9 cellular contexts compared by ENCODE assay signal in the genomic region with DNA sequence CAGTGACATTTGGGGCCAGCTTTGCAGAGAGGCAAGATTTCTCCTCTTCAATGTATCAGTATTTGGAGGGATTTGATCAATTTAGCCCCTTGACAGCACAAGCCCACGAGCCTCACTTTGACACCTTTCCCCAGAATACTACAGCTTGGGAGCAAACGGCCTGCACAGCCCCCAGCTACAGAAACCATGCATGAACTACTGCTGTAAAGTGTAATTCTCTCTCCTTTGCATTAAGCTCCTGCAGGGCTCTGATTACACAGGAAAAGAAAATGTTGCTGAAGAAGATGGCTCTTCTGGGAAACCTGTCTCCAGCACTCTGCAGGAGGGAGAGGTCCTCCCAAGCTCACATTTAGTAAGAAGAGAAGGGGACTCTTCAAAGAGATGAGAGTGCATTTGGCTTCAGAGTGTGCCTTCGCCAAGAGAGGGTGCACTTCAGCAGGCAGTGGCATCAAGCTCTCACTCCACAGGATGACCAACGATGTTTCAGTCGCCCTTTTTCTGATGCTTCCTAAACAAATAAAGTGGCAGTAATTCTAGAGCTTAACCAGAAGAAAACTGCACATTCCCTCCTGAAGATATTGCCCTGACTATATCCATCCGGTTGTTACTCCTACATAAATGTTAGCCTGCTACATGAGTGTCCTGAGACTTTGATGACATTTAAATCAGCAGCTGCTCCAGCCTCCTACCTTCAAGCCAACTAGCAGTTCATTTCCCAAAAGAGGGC.
DNase-seq lines count a peak whose midpoint lies in the region; ATAC-seq and TF ChIP-seq lines count a peak whose summit lies in the region.
"Had no signal": no experiment of that assay in that cellular context is flagged by ENCODE, and none has a peak within 500 bp of the region (broad histone marks: within the 10 kb centered on the region; RNA-seq: fewer than 3 reads in every experiment).

No MANE protein-coding gene starts in this region.

- H2BK120ac ChIP-seq in IMR-90 (ENCODE audit: low read depth, low read length), result peak overlapping the region; percentile 77

- H2AK5ac ChIP-seq in IMR-90 (ENCODE audit: low read depth, low read length), result peak overlapping the region; percentile 74

- H3K79me1 ChIP-seq in IMR-90 (ENCODE audit: low read depth in 1 of 2, low read length in 2 of 2), result no peaks in the 10 kb centered on the region

- peaks cover 20% of the 10 kb centered on the region for H3K4me1 Mint-ChIP-seq in activated T-helper 17 cell treated with anti-CD3 and anti-CD28 coated beads, Interleukin-2, amount 50 U/mL, for 72 hours
- peaks cover 2% of the 10 kb centered on the region for H3K4me1 Mint-ChIP-seq in glutamatergic neuron (ENCODE audit: low read depth, unreplicated experiment)

- 0 out of 2 replicates have a peak, but pooled peaks cover 3% of the 10 kb centered on the region for H3K9me1 ChIP-seq in IMR-90 (ENCODE audit: insufficient read depth, low read length)

- H4K20me1 ChIP-seq in DND-41 (ENCODE audit: insufficient read depth, low read length) (no peaks in the 10 kb centered on the region), IMR-90 (ENCODE audit: insufficient read depth, low read length) (no peaks in the 10 kb centered on the region)

- H3K9ac ChIP-seq in DND-41 (ENCODE audit: low read depth, low read length) (no peak overlapping the region), IMR-90 (ENCODE audit: low read depth, low read length) (no peak overlapping the region)

- H2BK20ac ChIP-seq in IMR-90 (ENCODE audit: low read depth, low read length), result peak overlapping the region; percentile 51; the same call in 1 of the 2 replicates

- peaks cover 7% of the 10 kb centered on the region for H3K9me3 Mint-ChIP-seq in activated T-helper 17 cell treated with anti-CD3 and anti-CD28 coated beads, Interleukin-2, amount 50 U/mL, for 72 hours
- H3K9me3 Mint-ChIP-seq in glutamatergic neuron (ENCODE audit: unreplicated experiment), result peaks cover 6% of the 10 kb centered on the region

- H3K27ac Mint-ChIP-seq in activated T-helper 17 cell treated with anti-CD3 and anti-CD28 coated beads, Interleukin-2, amount 50 U/mL, for 72 hours, result no peak overlapping the region
- H3K27ac Mint-ChIP-seq in glutamatergic neuron (ENCODE audit: unreplicated experiment), result no peak overlapping the region

- H3K9me3 ChIP-seq in DND-41 (ENCODE audit: insufficient read depth, low read length, severe bottlenecking) (no peaks in the 10 kb centered on the region), IMR-90 (ENCODE audit: control insufficient read depth, insufficient read depth, low read length) (no peaks in the 10 kb centered on the region), tibial artery (peaks cover 0 to 8% (median 3%) of the 10 kb centered on the region in 3 donors)
- H3K9me3 ChIP-seq: SJCRH30 had no signal

- WGBS in IMR-90 (ENCODE audit: extremely low coverage in 2 of 2, insufficient read length in 1 of 2), 2 experiments, result 24% methylated on average over 2 of the region's 6 CpGs; no CpG with 5 or more reads in 1 of the 2 experiments

- no TSS peak for BruUV-seq in IMR-90 (replicated peaks; lab: Mats Ljungman, UMichigan)

- no peak for ATAC-seq in DND-41 (ENCODE audit: insufficient read depth, low read depth)
- ATAC-seq in IMR-90 (ENCODE audit: low read depth), result peak; percentile 86
- peak; percentile 52 for ATAC-seq in activated T-helper 17 cell treated with anti-CD3 and anti-CD28 coated beads, Interleukin-2, amount 50 U/mL, for 72 hours (replicated peaks)

- H3K4me3 Mint-ChIP-seq in activated T-helper 17 cell treated with anti-CD3 and anti-CD28 coated beads, Interleukin-2, amount 50 U/mL, for 72 hours, result no peak overlapping the region
- H3K4me3 Mint-ChIP-seq in glutamatergic neuron (ENCODE audit: unreplicated experiment), result no peak overlapping the region

- H3K27ac ChIP-seq in DND-41 (ENCODE audit: low read length) (no peak overlapping the region), IMR-90 (ENCODE audit: insufficient read depth, low read length) (peak overlapping the region; percentile 21), tibial artery (no peak overlapping the region)
- H3K27ac ChIP-seq: SJCRH30 had no signal

- POLR2A ChIA-PET in IMR-90 (lab: Charles Lee; ENCODE audit: unreplicated experiment), result interaction anchor here (0.8 kb wide), 1 partner anchor 330 kb away, joined by 5 read pairs; no protein-coding TSS in a partner anchor

- no peaks in the 10 kb centered on the region for H3K36me3 ChIP-seq in DND-41 (ENCODE audit: insufficient read depth, low read length)
- no peaks in the 10 kb centered on the region for H3K36me3 ChIP-seq in IMR-90 (ENCODE audit: control insufficient read depth, insufficient read depth, low read length)
- H3K36me3 ChIP-seq in tibial artery, result no peaks in the 10 kb centered on the region
- H3K36me3 ChIP-seq: SJCRH30 had no signal

- no peaks in the 10 kb centered on the region for H3K36me3 Mint-ChIP-seq in activated T-helper 17 cell treated with anti-CD3 and anti-CD28 coated beads, Interleukin-2, amount 50 U/mL, for 72 hours (ENCODE audit: low read depth)
- H3K36me3 Mint-ChIP-seq in glutamatergic neuron (ENCODE audit: unreplicated experiment), result peaks cover 18% of the 10 kb centered on the region

- dilution Hi-C loops in IMR-90 (cut with HindIII; ENCODE audit: low sequenced_read_pairs, unreplicated experiment), result no loop called here

- peaks cover 5% of the 10 kb centered on the region for H3K27me3 Mint-ChIP-seq in activated T-helper 17 cell treated with anti-CD3 and anti-CD28 coated beads, Interleukin-2, amount 50 U/mL, for 72 hours
- H3K27me3 Mint-ChIP-seq in glutamatergic neuron (ENCODE audit: unreplicated experiment), result peaks cover 1% of the 10 kb centered on the region

- H3K56ac ChIP-seq in IMR-90 (ENCODE audit: extremely low read depth, insufficient read depth, low read length), result no peak overlapping the region

- H3K79me2 ChIP-seq in DND-41 (ENCODE audit: insufficient read depth, low read length), result no peaks in the 10 kb centered on the region

- TF ChIP-seq RAD21 in IMR-90 (IDR thresholded peaks at IDR 0.05; ENCODE audit: low read length), result peak; percentile 79

- TF ChIP-seq POLR2A in IMR-90 (IDR thresholded peaks at IDR 0.05; ENCODE audit: low read depth, low read length), result peak; percentile 41; the same call in 1 of the 2 replicates

- H2BK15ac ChIP-seq in IMR-90 (ENCODE audit: low read depth, low read length), result peak overlapping the region; percentile 6; the same call in 1 of the 3 replicates

- H2AFZ ChIP-seq in DND-41 (ENCODE audit: low read depth, low read length), result no peak overlapping the region
- H2AFZ ChIP-seq in IMR-90 (replicated peaks; ENCODE audit: low read length, poor library complexity), result peak overlapping the region; percentile 68

- peak overlapping the region; percentile 39 for H3K18ac ChIP-seq in IMR-90 (ENCODE audit: low read depth, low read length)

- TF ChIP-seq CTCF in DND-41 (IDR thresholded peaks at IDR 0.05; ENCODE audit: borderline replicate concordance, extremely low read depth, low read length, poor library complexity, severe bottlenecking), result peak; percentile 17
- TF ChIP-seq CTCF in IMR-90 (conservative IDR thresholded peaks at IDR 0.05; ENCODE audit: low read depth, low read length), result peak; percentile 60
- peak; percentile 24 to 43 for TF ChIP-seq CTCF in tibial artery (IDR thresholded peaks at IDR 0.05)
- TF ChIP-seq CTCF in glutamatergic neuron (IDR thresholded peaks at IDR 0.05; ENCODE audit: partially characterized antibody, unreplicated experiment), result no peak

- DNase-seq in DND-41 (no peak), IMR-90 (peak; percentile 73), hepatic stellate cell (ENCODE audit: low spot score) (peak; percentile 49), tibial artery (no peak), NCI-H1105 treated with DMSO at 0.1 percent for 48 hours (lab: John Stamatoyannopoulos, UW) (no peak), glutamatergic neuron (no peak)
- no peak for DNase-seq in activated CD4-positive, alpha-beta T cell treated with anti-CD3 and anti-CD28 coated beads for 4 hours

- H4K5ac ChIP-seq in IMR-90 (ENCODE audit: low read depth, low read length), result peak overlapping the region; percentile 56

- no peak overlapping the region for H3K4me3 ChIP-seq in DND-41 (ENCODE audit: low read depth in 1 of 2, low read length in 2 of 2)
- H3K4me3 ChIP-seq in IMR-90 (ENCODE audit: insufficient read depth, low read depth, low read length), result no peak overlapping the region
- no peak overlapping the region for H3K4me3 ChIP-seq in tibial artery
- H3K4me3 ChIP-seq: SJCRH30 had no signal

- peak overlapping the region; percentile 63 for H3K14ac ChIP-seq in IMR-90 (replicated peaks; ENCODE audit: low read depth, low read length)

- H4K91ac ChIP-seq in IMR-90 (ENCODE audit: insufficient read depth, low read depth, low read length), result peak overlapping the region; percentile 47

- H3K27me3 ChIP-seq in DND-41 (ENCODE audit: insufficient read depth, low read length, poor library complexity), result no peaks in the 10 kb centered on the region
- H3K27me3 ChIP-seq in IMR-90 (ENCODE audit: control insufficient read depth, insufficient read depth, low read length), result no peaks in the 10 kb centered on the region
- no peaks in the 10 kb centered on the region for H3K27me3 ChIP-seq in tibial artery

- H3K4me1 ChIP-seq in DND-41 (ENCODE audit: insufficient read depth, low read length) (no peaks in the 10 kb centered on the region), IMR-90 (ENCODE audit: control insufficient read depth, insufficient read depth, low read length) (peaks cover 11% of the 10 kb centered on the region), tibial artery (no peaks in the 10 kb centered on the region)
- H3K4me1 ChIP-seq: SJCRH30 had no signal

- H4K8ac ChIP-seq in IMR-90 (ENCODE audit: low read depth in 2 of 2, low read length in 2 of 2), result peak overlapping the region; percentile 36 to 62; a peak in 3 of 4 replicates

- H3K4ac ChIP-seq in IMR-90 (ENCODE audit: low read depth, low read length), result peak overlapping the region; percentile 47

- H3K23ac ChIP-seq in IMR-90 (ENCODE audit: low read depth, low read length), result no peak overlapping the region

- peak overlapping the region; percentile 29 for H2BK5ac ChIP-seq in IMR-90 (ENCODE audit: low read depth, low read length, poor library complexity, severe bottlenecking)

- in situ Hi-C loops in IMR-90 (cut with MboI; ENCODE audit: low sequenced_read_pairs), result no loop called here

- peak overlapping the region; percentile 60 for H2AK9ac ChIP-seq in IMR-90 (replicated peaks; ENCODE audit: low read depth, low read length, poor library complexity)

- H3K4me2 ChIP-seq in DND-41 (ENCODE audit: insufficient read depth, low read length) (no peak overlapping the region), IMR-90 (ENCODE audit: low read depth, low read length) (no peak overlapping the region; the same call in 1 of the 2 replicates)

- CTCF ChIA-PET in IMR-90 (lab: Yijun Ruan, JAX), result interaction anchor here (0.9 to 2.1 kb wide), 10 partner anchors 18 to 337 kb away, joined by 3 to 13 read pairs (median 4); partner anchors contain the start of gene NFIL3

- intact Hi-C loops in IMR-90 (cut with micrococcal nuclease), result loop anchor here (5.0 kb wide), 1 partner anchor 172 kb away; no protein-coding TSS in a partner anchor
- intact Hi-C loops in tibial artery (cut with DNase I; ENCODE audit: low total_unique reads), result loop anchor here (5.0 kb wide), 1 partner anchor 343 kb away; no protein-coding TSS in a partner anchor

TF ChIP-seq in IMR-90, 13 proteins besides CTCF, POLR2A, EP300 and RAD21:
- TF ChIP-seq MAFK (IDR thresholded peaks at IDR 0.05; ENCODE audit: low read depth, low read length) (no peak), SMC3 (IDR thresholded peaks at IDR 0.05; ENCODE audit: low read depth, low read length) (peak; percentile 61)

Comparison
In these comparisons a context has a peak if more than half of its experiments do, and no peak if none do; other contexts are left out.
1. DNase-seq: peak in IMR-90 (single experiment) and hepatic stellate cell (single experiment); none in DND-41 (single experiment), tibial artery (0 of 2), NCI-H1105 treated with DMSO at 0.1 percent for 48 hours (single experiment), glutamatergic neuron (single experiment) and activated CD4-positive, alpha-beta T cell treated with anti-CD3 and anti-CD28 coated beads for 4 hours (0 of 2).